8 cellular contexts compared by ENCODE assay signal in genomic region chr3:31533169-31533870, GRCh38. TPM values are rescaled to one million over a fixed set of nuclear protein-coding genes. Genes with fewer than 3 reads are reported as not detected.
DNase-seq lines count a peak whose midpoint lies in the region; ATAC-seq and TF ChIP-seq lines count a peak whose summit lies in the region.

No MANE protein-coding gene starts in this region.

- peak; percentile 24 for DNase-seq in HT-29 (ENCODE audit: low spot score)
- no peak for DNase-seq in activated B cell treated with CpG ODN at 0.5 μM for 24 hours
- peak; percentile 20 for DNase-seq in cerebellar cortex (ENCODE audit: low spot score)
- peak; percentile 64 to 91 for DNase-seq in left lung
- peak; percentile 59 for DNase-seq in stimulated activated CD4-positive, alpha-beta T cell treated with anti-CD3 and anti-CD28 coated beads, Interleukin-4, amount 100 ng/mL, for 1 hour

- peaks cover 55% of the 10 kb centered on the region for H4K20me1 ChIP-seq in BLaER1

- H3K4me3 Mint-ChIP-seq in activated B cell treated with CpG ODN at 0.5 μM for 24 hours, result peak overlapping the region; percentile 96

- no peaks in the 10 kb centered on the region for H3K27me3 ChIP-seq in BLaER1
- no peaks in the 10 kb centered on the region for H3K27me3 ChIP-seq in left lung

- H3K36me3 ChIP-seq in BLaER1 (peaks cover 10% of the 10 kb centered on the region; the same call in 1 of the 2 replicates), left lung (no peaks in the 10 kb centered on the region)

- intact Hi-C loops in activated B cell treated with CpG ODN at 0.5 μM for 24 hours (cut with micrococcal nuclease), result loop anchor here (1.0 to 10.0 kb wide), 11 partner anchors 8 to 1581 kb away; partner anchors contain the start of genes CMTM6, CRTAP, GLB1 and OSBPL10
- intact Hi-C loops in left lung (cut with DNase I), result no loop called here

- H3K9me3 ChIP-seq in BLaER1 (no peaks in the 10 kb centered on the region; the same call in 1 of the 2 replicates), left lung (no peaks in the 10 kb centered on the region)

- peak overlapping the region; percentile 99 for H3K9ac ChIP-seq in BLaER1

- peaks cover 43% of the 10 kb centered on the region for H3K4me1 ChIP-seq in BLaER1
- peaks cover 28 to 51% of the 10 kb centered on the region in 2 donors for H3K4me1 ChIP-seq in left lung

- no peaks in the 10 kb centered on the region for H3K9me3 Mint-ChIP-seq in activated B cell treated with CpG ODN at 0.5 μM for 24 hours

- CTCF ChIA-PET in activated B cell treated with CpG ODN at 0.5 μM for 24 hours (lab: Charles Lee), result interaction anchor here (0.6 kb wide), 1 partner anchor 59 kb away, joined by 3 read pairs; no protein-coding TSS in a partner anchor

- H3K36me3 Mint-ChIP-seq in activated B cell treated with CpG ODN at 0.5 μM for 24 hours (ENCODE audit: low read depth), result peaks cover 10% of the 10 kb centered on the region

- POLR2A ChIA-PET in activated B cell treated with CpG ODN at 0.5 μM for 24 hours (lab: Charles Lee), result interaction anchor here (0.6 to 2.2 kb wide), 31 partner anchors 9 to 1580 kb away, joined by 3 to 15 read pairs (median 4); partner anchors contain the start of genes CMTM6, CMTM7, CRTAP and DYNC1LI1

- peak overlapping the region; percentile 99 for H3K27ac ChIP-seq in BLaER1
- H3K27ac ChIP-seq in left lung, result peak overlapping the region; percentile 97 to 98

- peaks cover 43% of the 10 kb centered on the region for H3K4me1 Mint-ChIP-seq in activated B cell treated with CpG ODN at 0.5 μM for 24 hours

- H3K4me3 ChIP-seq in BLaER1 (peak overlapping the region; percentile 98), left lung (peak overlapping the region; percentile 92 to 93)

- no peaks in the 10 kb centered on the region for H3K27me3 Mint-ChIP-seq in activated B cell treated with CpG ODN at 0.5 μM for 24 hours

- ATAC-seq in GM19438 (IDR thresholded peaks at IDR 0.05; ENCODE audit: low read depth, unreplicated experiment), result peak; percentile 5
- ATAC-seq in activated B cell treated with CpG ODN at 0.5 μM for 24 hours (ENCODE audit: low read depth), result peak; percentile 0
- ATAC-seq in left lung, result no peak
- ATAC-seq in GM18519 (IDR thresholded peaks at IDR 0.05; ENCODE audit: low FRiP score, unreplicated experiment), result no peak

- TF ChIP-seq CTCF in activated B cell treated with CpG ODN at 0.5 μM for 24 hours (IDR thresholded peaks at IDR 0.05) (no peak), left lung (IDR thresholded peaks at IDR 0.05) (no peak)

- peak overlapping the region; percentile 88 for H3K4me2 ChIP-seq in BLaER1

- peak overlapping the region; percentile 85 for H3K27ac Mint-ChIP-seq in activated B cell treated with CpG ODN at 0.5 μM for 24 hours

RNA-seq across cellular contexts. Expression of gene STT3B, which starts 0.6 kb away (rescaled TPM):
- total RNA-seq in HT-29 (2014; rRNA removed; shearing (Covaris generic)), result 75.0 and 86.5 TPM in 2 replicates
- total RNA-seq in activated B cell treated with CpG ODN at 0.5 μM for 24 hours, result 62.5 and 66.1 TPM in 2 replicates
- total RNA-seq in left lung, result 100 to 1,000 TPM; 127 to 139 TPM

Comparison
In these comparisons a context has a peak if more than half of its experiments do, and no peak if none do; other contexts are left out.
1. ATAC-seq: peak in GM19438 (single experiment) and activated B cell treated with CpG ODN at 0.5 μM for 24 hours (single experiment); none in left lung (single experiment) and GM18519 (single experiment).